ENCODE assay signal across 17 cellular contexts in the genomic region with DNA sequence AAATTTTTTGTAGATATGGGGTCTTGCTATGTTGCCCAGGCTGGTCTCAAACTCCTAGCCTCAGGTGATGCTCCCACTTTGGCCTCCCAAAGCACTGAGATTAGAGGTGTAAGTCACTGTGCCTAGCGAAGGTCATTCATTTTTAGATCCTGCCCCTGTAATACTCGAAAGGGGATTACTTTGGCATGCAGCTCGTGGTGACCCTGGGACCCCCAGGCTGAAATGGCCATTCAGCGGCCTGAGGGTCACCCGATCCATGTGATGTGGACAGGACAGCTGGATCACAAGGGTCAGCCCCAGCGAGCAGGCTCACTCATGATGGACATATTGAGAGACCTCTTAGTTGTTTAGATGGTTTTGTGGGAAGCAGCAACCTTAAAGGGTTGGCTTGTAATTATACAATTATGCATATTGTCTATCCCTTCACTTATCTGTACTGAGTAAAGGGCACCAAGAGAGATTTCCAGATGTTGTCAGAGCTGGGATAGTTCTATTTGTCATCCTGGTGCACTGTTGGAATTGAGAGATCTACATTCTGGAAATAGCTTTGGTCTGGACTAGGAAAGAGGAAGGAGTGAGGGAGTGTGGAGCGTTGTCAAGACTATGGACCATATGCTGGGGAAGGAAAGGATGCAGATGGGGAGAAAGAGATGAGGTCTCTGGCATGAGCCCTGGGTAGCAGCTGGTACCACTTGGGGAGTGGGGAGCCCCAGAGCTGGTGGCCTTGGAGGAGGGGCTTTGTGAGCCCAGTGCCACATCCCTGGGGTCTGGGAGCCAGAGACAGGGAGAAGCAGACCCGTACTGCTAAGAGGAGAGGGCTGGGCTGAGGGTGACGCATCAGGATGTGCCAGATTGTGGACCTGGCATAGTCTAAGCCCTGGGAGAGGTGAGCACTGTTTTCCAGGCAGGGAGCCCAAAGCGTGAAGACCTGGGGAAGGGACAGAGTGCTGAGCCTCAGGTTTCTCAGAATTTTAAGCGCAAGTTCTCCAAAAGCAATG. TPM values are rescaled to one million over a fixed set of nuclear protein-coding genes. Genes with fewer than 3 reads are reported as not detected.
"Had no signal": no experiment of that assay in that cellular context is flagged by ENCODE, and none has a peak within 500 bp of the region (broad histone marks: within the 10 kb centered on the region; RNA-seq: fewer than 3 reads in every experiment).

No MANE protein-coding gene starts in this region.

- H3K27me3 ChIP-seq: colonic mucosa, gastroesophageal sphincter, heart left ventricle, left lung, right lobe of liver, transverse colon, uterus had no signal

- ATAC-seq: activated CD8-positive, alpha-beta T cell treated with anti-CD3 and anti-CD28 coated beads, Interleukin-2, amount 10 ng/mL, durations not matched to agents 7 days and 5 days; activated naive CD4-positive, alpha-beta T cell treated with anti-CD3 and anti-CD28 coated beads, Interleukin-2, amount 50 U/mL, for 72 hours; activated T-helper 17 cell treated with anti-CD3 and anti-CD28 coated beads, Interleukin-2, amount 50 U/mL, for 72 hours; gastroesophageal sphincter; heart left ventricle; left lung; stimulated activated effector memory CD8-positive, alpha-beta T cell treated with anti-CD3 and anti-CD28 coated beads, Interleukin-12 subunit alpha, Interleukin-12 subunit beta, amount 100 ng/mL, for 72 hours had no signal

- H3K4me1 ChIP-seq: colonic mucosa, gastroesophageal sphincter, heart left ventricle, left lung, right lobe of liver, transverse colon, uterus had no signal

- H3K27ac ChIP-seq: colonic mucosa, gastroesophageal sphincter, heart left ventricle, left lung, right lobe of liver, skin epidermis, transverse colon, uterus had no signal

- H3K9me3 ChIP-seq: colonic mucosa, gastroesophageal sphincter, heart left ventricle, left lung, right lobe of liver, transverse colon, uterus had no signal

- H3K36me3 ChIP-seq: colonic mucosa, gastroesophageal sphincter, heart left ventricle, left lung, right lobe of liver, transverse colon, uterus had no signal

- H3K4me3 ChIP-seq: colonic mucosa, gastroesophageal sphincter, heart left ventricle, left lung, right lobe of liver, skin epidermis, transverse colon, uterus had no signal

- DNase-seq: activated CD4-positive, alpha-beta T cell treated with anti-CD3 and anti-CD28 coated beads, Interleukin-2, amount 10 ng/mL, durations not matched to agents 7 days and 5 days; activated CD8-positive, alpha-beta T cell treated with anti-CD3 and anti-CD28 coated beads, Interleukin-2, amount 10 ng/mL, durations not matched to agents 7 days and 5 days; activated T-cell treated with anti-CD3 and anti-CD28 coated beads, Interleukin-2, amount 50 U/mL, for 1 hour; colonic mucosa; endodermal cell; heart left ventricle; left lung; mammary epithelial cell; right lobe of liver; stimulated activated CD4-positive, alpha-beta T cell treated with anti-CD3 and anti-CD28 coated beads, Interleukin-1b, Interleukin-23, amount 100 ng/mL, for 48 hours; transverse colon; uterus had no signal

RNA-seq across cellular contexts. Expression of a gene that starts 46.6 kb away (rescaled TPM):
- total RNA-seq: activated CD4-positive, alpha-beta T cell treated with anti-CD3 and anti-CD28 coated beads, Interleukin-2, amount 10 ng/mL, durations not matched to agents 7 days and 5 days; activated CD8-positive, alpha-beta T cell treated with anti-CD3 and anti-CD28 coated beads, Interleukin-2, amount 10 ng/mL, durations not matched to agents 7 days and 5 days; activated T-helper 17 cell treated with anti-CD3 and anti-CD28 coated beads, Interleukin-2, amount 50 U/mL, for 72 hours had no signal
- polyA plus RNA-seq: mammary epithelial cell had no signal
